ENCODE assay signal across 2 cellular contexts in the genomic region with DNA sequence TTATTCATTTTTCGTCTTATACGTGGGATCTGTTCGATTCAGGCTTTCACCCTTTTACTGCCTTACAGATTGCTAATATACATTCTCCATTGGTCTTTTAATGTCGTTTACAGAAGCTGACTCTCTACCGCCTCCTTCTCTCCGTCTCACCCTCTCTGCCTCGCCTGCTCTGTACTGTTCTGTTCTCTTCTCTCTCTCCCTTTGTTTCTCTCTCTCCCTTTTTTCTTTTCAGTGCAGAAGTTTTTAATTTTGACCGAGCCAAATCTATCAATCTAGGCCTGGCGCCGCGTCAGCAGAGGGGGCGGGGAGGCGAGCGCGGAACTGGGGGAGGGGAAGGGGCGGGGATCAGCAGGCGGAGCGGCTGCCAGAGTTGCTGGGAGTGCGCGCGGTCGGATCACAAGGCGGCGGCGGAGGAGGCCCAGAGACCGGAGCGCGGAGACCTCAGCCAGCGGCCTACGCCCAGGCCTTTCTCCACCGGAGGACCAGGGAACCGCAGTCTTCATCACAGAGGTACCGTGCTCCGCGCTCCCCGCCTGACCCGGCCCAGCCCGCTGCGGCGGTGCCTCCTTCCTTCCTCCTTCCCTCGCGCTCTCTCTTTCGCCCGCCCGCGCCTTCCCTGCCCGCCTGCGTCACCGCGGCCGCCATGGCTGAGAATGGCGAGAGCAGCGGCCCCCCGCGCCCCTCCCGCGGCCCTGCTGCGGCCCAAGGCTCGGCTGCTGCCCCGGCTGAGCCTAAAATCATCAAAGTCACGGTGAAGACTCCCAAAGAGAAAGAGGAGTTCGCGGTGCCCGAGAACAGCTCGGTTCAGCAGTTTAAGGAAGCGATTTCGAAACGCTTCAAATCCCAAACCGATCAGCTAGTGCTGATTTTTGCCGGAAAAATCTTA.
TF ChIP-seq lines count a peak whose summit lies in the region.

Gene UBQLN2, plus strand, starts transcription at position 397 of the 886 bp plus-strand sequence. Its CDS starts 247 bp downstream, at position 644.

TF ChIP-seq in IMR-90, 13 proteins besides CTCF, POLR2A, EP300 and RAD21 (continued from another document):
- TF ChIP-seq ELK1 (IDR thresholded peaks at IDR 0.05; ENCODE audit: borderline replicate concordance, low read depth, low read length), result no peak
- no peak for TF ChIP-seq FOS (IDR thresholded peaks at IDR 0.05; ENCODE audit: low read depth, low read length)
- TF ChIP-seq RFX5 (IDR thresholded peaks at IDR 0.05; ENCODE audit: low read depth, low read length), result no peak
- TF ChIP-seq, protein P1, sequence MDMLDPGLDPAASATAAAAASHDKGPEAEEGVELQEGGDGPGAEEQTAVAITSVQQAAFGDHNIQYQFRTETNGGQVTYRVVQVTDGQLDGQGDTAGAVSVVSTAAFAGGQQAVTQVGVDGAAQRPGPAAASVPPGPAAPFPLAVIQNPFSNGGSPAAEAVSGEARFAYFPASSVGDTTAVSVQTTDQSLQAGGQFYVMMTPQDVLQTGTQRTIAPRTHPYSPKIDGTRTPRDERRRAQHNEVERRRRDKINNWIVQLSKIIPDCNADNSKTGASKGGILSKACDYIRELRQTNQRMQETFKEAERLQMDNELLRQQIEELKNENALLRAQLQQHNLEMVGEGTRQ (IDR thresholded peaks at IDR 0.05; ENCODE audit: low read depth, low read length), result no peak
- TF ChIP-seq NFE2L2 (IDR thresholded peaks at IDR 0.05; ENCODE audit: low read depth, low read length), result no peak
- no peak for TF ChIP-seq BHLHE40 (IDR thresholded peaks at IDR 0.05; ENCODE audit: low read depth, low read length)
- no peak for TF ChIP-seq CEBPB (IDR thresholded peaks at IDR 0.05; ENCODE audit: low read depth, low read length)
- TF ChIP-seq SMC3 (IDR thresholded peaks at IDR 0.05; ENCODE audit: low read depth, low read length), result no peak
- TF ChIP-seq CHD1 (IDR thresholded peaks at IDR 0.05; ENCODE audit: low read depth, low read length), result no peak

TF ChIP-seq in PFSK-1, 5 proteins besides CTCF, POLR2A, EP300 and RAD21 (continued from another document):
- no peak for TF ChIP-seq REST (IDR thresholded peaks at IDR 0.05; ENCODE audit: insufficient read depth in 1 of 2, low read depth in 2 of 2, low read length in 2 of 2)
